10 cellular contexts compared by ENCODE assay signal in the genomic region with DNA sequence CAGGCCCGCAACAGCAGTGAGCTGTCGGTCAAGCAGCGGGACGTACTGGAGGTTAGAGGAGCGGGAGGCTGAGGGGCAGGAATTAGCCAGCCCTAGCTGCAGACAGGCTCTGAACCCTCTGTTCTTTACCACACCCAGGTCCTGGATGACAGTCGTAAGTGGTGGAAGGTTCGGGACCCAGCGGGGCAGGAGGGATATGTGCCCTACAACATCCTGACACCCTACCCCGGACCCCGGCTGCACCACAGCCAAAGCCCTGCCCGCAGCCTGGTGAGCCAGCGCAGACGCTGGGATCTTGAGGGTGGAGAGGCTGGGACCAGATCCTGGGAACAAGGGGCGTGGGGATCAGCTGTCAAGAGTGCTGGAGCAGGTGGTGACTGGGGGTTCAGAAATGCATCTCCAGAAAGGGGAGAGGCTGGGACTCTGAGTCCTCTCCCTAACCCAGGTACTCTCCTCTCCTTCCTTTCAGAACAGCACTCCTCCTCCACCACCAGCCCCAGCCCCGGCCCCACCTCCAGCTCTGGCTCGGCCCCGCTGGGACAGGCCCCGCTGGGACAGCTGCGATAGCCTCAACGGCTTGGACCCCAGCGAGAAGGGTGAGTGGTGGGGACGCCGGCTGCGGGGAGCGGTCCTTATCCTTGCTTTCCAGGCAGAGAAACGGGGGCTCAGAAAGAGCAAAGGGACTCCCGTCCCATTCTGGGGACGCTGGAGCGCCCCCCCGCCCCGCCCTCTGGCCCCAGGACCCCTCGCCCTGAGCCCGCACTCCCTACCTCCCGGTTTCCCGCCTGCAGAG. TPM values are rescaled to one million over a fixed set of nuclear protein-coding genes. Genes with fewer than 3 reads are reported as not detected.
A peak's percentile ranks its signal among the peaks of the same experiment; 100 is the strongest.
DNase-seq lines count a peak whose midpoint lies in the region; ATAC-seq and TF ChIP-seq lines count a peak whose summit lies in the region.
"Had no signal": no experiment of that assay in that cellular context is flagged by ENCODE, and none has a peak within 500 bp of the region (broad histone marks: within the 10 kb centered on the region; RNA-seq: fewer than 3 reads in every experiment).

No MANE protein-coding gene starts in this region.

- no peak for ATAC-seq in GM19351 (IDR thresholded peaks at IDR 0.05; ENCODE audit: unreplicated experiment)

- H3K4me3 Mint-ChIP-seq in immature natural killer cell = peak overlapping the region; percentile 21 to 51 (median 34)

- peaks cover 54% of the 10 kb centered on the region for H3K27me3 ChIP-seq in H7 (ENCODE audit: control insufficient read depth, insufficient read depth, low read length)
- H3K27me3 ChIP-seq in skeletal muscle satellite cell (ENCODE audit: control insufficient read depth, insufficient read depth, low read length) = peaks cover 49% of the 10 kb centered on the region

- TF ChIP-seq CTCF in astrocyte of the cerebellum (IDR thresholded peaks at IDR 0.05; ENCODE audit: low read depth, low read length, missing control alignments) = no peak

- in situ Hi-C loops in astrocyte of the cerebellum (cut with HindIII; ENCODE audit: low sequenced_read_pairs) = loop anchor here (10.0 kb wide), 1 partner anchor 631 kb away; no protein-coding TSS in a partner anchor

- H3K9me3 ChIP-seq in skeletal muscle satellite cell (replicated peaks; ENCODE audit: low read length) = peaks cover 3% of the 10 kb centered on the region

- DNase-seq in H7 (peak; percentile 83), astrocyte of the cerebellum (ENCODE audit: low read depth) (no peak), immature natural killer cell (no peak), NCI-H2227 (lab: John Stamatoyannopoulos, UW; ENCODE audit: unreplicated experiment) (no peak), Ammon's horn (ENCODE audit: low spot score) (no peak), caudate nucleus (lab: John Stamatoyannopoulos, UW) (no peak)
- DNase-seq: KBM-7, NCI-H226 had no signal

- peaks cover 27 to 31% of the 10 kb centered on the region in 2 donors for H3K4me1 Mint-ChIP-seq in immature natural killer cell

- no peaks in the 10 kb centered on the region; the same call in 1 of the 2 replicates for H3K36me3 ChIP-seq in H7 (replicated peaks; ENCODE audit: control insufficient read depth, insufficient read depth, low read length)
- H3K36me3 ChIP-seq in skeletal muscle satellite cell (ENCODE audit: insufficient read depth, low read length) = peaks cover 7% of the 10 kb centered on the region

- H3K4me2 ChIP-seq in skeletal muscle satellite cell (ENCODE audit: low read length) = peak overlapping the region; percentile 100

- H3K27ac Mint-ChIP-seq in immature natural killer cell = no peak overlapping the region

- peaks cover 0 to 17% (median 0%) of the 10 kb centered on the region in 3 donors for H3K36me3 Mint-ChIP-seq in immature natural killer cell

- H3K4me3 ChIP-seq in H7 (ENCODE audit: insufficient read depth, low read depth, low read length) = peak overlapping the region; percentile 52
- peak overlapping the region; percentile 50 for H3K4me3 ChIP-seq in astrocyte of the cerebellum (ENCODE audit: low read depth, low read length)
- H3K4me3 ChIP-seq in skeletal muscle satellite cell (ENCODE audit: low read length) = peak overlapping the region; percentile 75

- peaks cover 12 to 26% (median 25%) of the 10 kb centered on the region in 3 donors for H3K27me3 Mint-ChIP-seq in immature natural killer cell (ENCODE audit: low read depth in 3 of 3)

- H3K4me1 ChIP-seq in skeletal muscle satellite cell (ENCODE audit: control insufficient read depth, insufficient read depth, low read length) = peaks cover 29% of the 10 kb centered on the region

- no peaks in the 10 kb centered on the region for H3K9me3 Mint-ChIP-seq in immature natural killer cell

- peak overlapping the region; percentile 52 for H3K9ac ChIP-seq in skeletal muscle satellite cell (ENCODE audit: low read depth, low read length)

- H3K27ac ChIP-seq in caudate nucleus (ENCODE audit: low read depth, low read length) = no peak overlapping the region

RNA-seq across cellular contexts. Expression of gene EPS8L1, which starts 10.4 kb away (rescaled TPM):
- total RNA-seq in H7 (2014; rRNA removed; shearing (Covaris generic)) = 20.0 and 22.9 TPM in 2 replicates
- polyA plus RNA-seq in immature natural killer cell = 1 to 10 TPM; 4.5 to 7.3 (median 6.4) TPM
- 1.5 and 1.7 TPM in 2 replicates for total RNA-seq in skeletal muscle satellite cell (2012; rRNA removed)

RNA-seq across cellular contexts. Expression of gene RDH13, which starts 23.2 kb away (rescaled TPM):
- total RNA-seq in H7 (2014; rRNA removed; shearing (Covaris generic)) = 21.2 and 24.4 TPM in 2 replicates
- polyA plus RNA-seq in immature natural killer cell = 10 to 100 TPM in 1 of 3 donors, 1 to 10 TPM in 2; 4.2 to 17.0 (median 4.5) TPM
- 11.4 and 14.2 TPM in 2 replicates for total RNA-seq in skeletal muscle satellite cell (2012; rRNA removed)

RNA-seq across cellular contexts. Expression of gene PPP1R12C, which starts 31.3 kb away (rescaled TPM):
- 57.5 and 66.4 TPM in 2 replicates for total RNA-seq in H7 (2014; rRNA removed; shearing (Covaris generic))
- polyA plus RNA-seq in immature natural killer cell = 1 to 10 TPM in 2 of 3 donors, under 1 TPM in 1; 0.63 to 8.5 (median 3.5) TPM
- total RNA-seq in skeletal muscle satellite cell (2012; rRNA removed) = 42.4 and 51.5 TPM in 2 replicates

RNA-seq across cellular contexts. Expression of gene GP6, which starts 48.1 kb away (rescaled TPM):
- not detected in 2 replicates for total RNA-seq in H7 (2014; rRNA removed; shearing (Covaris generic))
- under 1 TPM in 2 of 3 donors, not detected in 1; 0.64 to 0.78 TPM for polyA plus RNA-seq in immature natural killer cell
- total RNA-seq in skeletal muscle satellite cell (2012; rRNA removed) = not detected in 2 replicates
